In genomic region chr19:53659292-53659691, GRCh38 we compare ENCODE assay signal across 9 cellular contexts. TPM values are rescaled to one million over a fixed set of nuclear protein-coding genes. Genes with fewer than 3 reads are reported as not detected.
DNase-seq lines count a peak whose midpoint lies in the region; ATAC-seq and TF ChIP-seq lines count a peak whose summit lies in the region.
"Had no signal": no experiment of that assay in that cellular context is flagged by ENCODE, and none has a peak within 500 bp of the region (broad histone marks: within the 10 kb centered on the region; RNA-seq: fewer than 3 reads in every experiment).

No MANE protein-coding gene starts in this region.

- DNase-seq in NCI-H1092 treated with DMSO at 0.1 percent for 48 hours (lab: John Stamatoyannopoulos, UW) (peak; percentile 2), NCI-H1092 (lab: John Stamatoyannopoulos, UW) (no peak), PC-9 (peak; percentile 9 to 68), hepatocyte (ENCODE audit: low spot score) (peak; percentile 88), smooth muscle cell (lab: John Stamatoyannopoulos, UW; ENCODE audit: unreplicated experiment) (no peak), GM20000 (ENCODE audit: low spot score) (no peak)

- ATAC-seq in HG03565 (IDR thresholded peaks at IDR 0.05; ENCODE audit: unreplicated experiment) = no peak
- no peak for ATAC-seq in GM21737 (IDR thresholded peaks at IDR 0.05; ENCODE audit: unreplicated experiment)

- H4K20me1 ChIP-seq in PC-9 (ENCODE audit: insufficient read depth) (no peaks in the 10 kb centered on the region), hepatocyte (ENCODE audit: insufficient read depth, poor library complexity, severe bottlenecking) (no peaks in the 10 kb centered on the region), smooth muscle cell (ENCODE audit: low read depth) (no peaks in the 10 kb centered on the region)

- intact Hi-C loops in PC-9 (cut with micrococcal nuclease; ENCODE audit: unreplicated experiment) = no loop called here

- no peak overlapping the region for H3K9ac ChIP-seq in smooth muscle cell (ENCODE audit: low read depth)

- POLR2A ChIA-PET in PC-9 (lab: Charles Lee; ENCODE audit: unreplicated experiment) = no interaction called here

- no peaks in the 10 kb centered on the region for H3F3A ChIP-seq in PC-9 (ENCODE audit: insufficient read depth, low read depth)
- H3F3A ChIP-seq in smooth muscle cell (ENCODE audit: low read depth) = no peaks in the 10 kb centered on the region

- peak; percentile 51 for TF ChIP-seq CTCF in PC-9 (conservative IDR thresholded peaks at IDR 0.05)
- peak; percentile 69 for TF ChIP-seq CTCF in hepatocyte (IDR thresholded peaks at IDR 0.05; ENCODE audit: poor library complexity)
- TF ChIP-seq CTCF in smooth muscle cell (IDR thresholded peaks at IDR 0.05; ENCODE audit: borderline replicate concordance, insufficient read depth, poor library complexity, severe bottlenecking) = peak; percentile 58
- no peak for TF ChIP-seq CTCF in GM20000 (IDR thresholded peaks at IDR 0.05; ENCODE audit: extremely low read depth, missing control alignments)

- no peak overlapping the region for H2AFZ ChIP-seq in PC-9
- peak overlapping the region; percentile 47 for H2AFZ ChIP-seq in hepatocyte
- H2AFZ ChIP-seq in smooth muscle cell (ENCODE audit: low read depth) = peak overlapping the region; percentile 40

- H3K9me2 ChIP-seq in PC-9 (ENCODE audit: insufficient read depth) (no peaks in the 10 kb centered on the region), hepatocyte (replicated peaks; ENCODE audit: insufficient read depth) (no peaks in the 10 kb centered on the region)

- H3K36me3 ChIP-seq in PC-9 (ENCODE audit: low read depth) (no peaks in the 10 kb centered on the region), hepatocyte (replicated peaks; ENCODE audit: insufficient read depth, low read depth) (no peaks in the 10 kb centered on the region), smooth muscle cell (ENCODE audit: low read depth) (no peaks in the 10 kb centered on the region)

- H3K27ac ChIP-seq in PC-9 = no peak overlapping the region
- H3K27ac ChIP-seq in hepatocyte = peak overlapping the region; percentile 67
- no peak overlapping the region for H3K27ac ChIP-seq in smooth muscle cell (ENCODE audit: low read depth)

- BruUV-seq in PC-9 (replicated peaks; lab: Mats Ljungman, UMichigan) = no TSS peak

- H3K4me2 ChIP-seq in PC-9 (no peak overlapping the region), hepatocyte (peak overlapping the region; percentile 58), smooth muscle cell (peak overlapping the region; percentile 62)

- H3K79me2 ChIP-seq in PC-9 (ENCODE audit: low read depth) (no peaks in the 10 kb centered on the region), hepatocyte (no peaks in the 10 kb centered on the region), smooth muscle cell (ENCODE audit: low read depth) (no peaks in the 10 kb centered on the region)

- H3K9me3 ChIP-seq in PC-9 (ENCODE audit: insufficient read depth, low read depth) (peaks cover 7% of the 10 kb centered on the region; the same call in 1 of the 2 replicates), hepatocyte (ENCODE audit: low read depth) (no peaks in the 10 kb centered on the region), smooth muscle cell (replicated peaks; ENCODE audit: low read depth) (peaks cover 5% of the 10 kb centered on the region)

- H3K4me1 ChIP-seq in PC-9 (replicated peaks; ENCODE audit: insufficient read depth) = peaks cover 5% of the 10 kb centered on the region; the same call in 1 of the 2 replicates
- no peaks in the 10 kb centered on the region for H3K4me1 ChIP-seq in hepatocyte (ENCODE audit: insufficient read depth)
- H3K4me1 ChIP-seq in smooth muscle cell (ENCODE audit: low read depth) = peaks cover 11% of the 10 kb centered on the region

- no peak overlapping the region for H3K4me3 ChIP-seq in PC-9
- H3K4me3 ChIP-seq in hepatocyte = no peak overlapping the region
- H3K4me3 ChIP-seq in smooth muscle cell = no peak overlapping the region

- CTCF ChIA-PET in PC-9 (lab: Charles Lee) = interaction anchor here (0.5 to 0.7 kb wide), 3 partner anchors 105 to 478 kb away, joined by 3 to 22 read pairs (median 12); no protein-coding TSS in a partner anchor

- 19% methylated on average over 6 of the region's 6 CpGs for whole genome bisulfite sequencing in hepatocyte (ENCODE audit: low lambda C conversion rate, missing lambda C conversion rate)
- 18% methylated on average over 6 of the region's 6 CpGs for WGBS in smooth muscle cell (ENCODE audit: low lambda C conversion rate)

- H3K27me3 ChIP-seq in PC-9 (ENCODE audit: insufficient read depth, low read depth) = no peaks in the 10 kb centered on the region
- H3K27me3 ChIP-seq in hepatocyte = no peaks in the 10 kb centered on the region
- no peaks in the 10 kb centered on the region for H3K27me3 ChIP-seq in smooth muscle cell (ENCODE audit: low read depth)

RNA-seq across cellular contexts. Expression of gene DPRX, which starts 27.5 kb away (rescaled TPM):
- total RNA-seq in PC-9 (2021) (not detected in 2 replicates), hepatocyte (not detected in 2 replicates), smooth muscle cell (not detected in 2 replicates)
- polyA plus RNA-seq in hepatocyte (not detected in 2 replicates), smooth muscle cell (not detected in 2 replicates)
- polyA plus RNA-seq: AG04450 had no signal

Comparison
In these comparisons a context has a peak if more than half of its experiments do, and no peak if none do; other contexts are left out.
1. DNase-seq: peak in NCI-H1092 treated with DMSO at 0.1 percent for 48 hours (single experiment), PC-9 (2 of 2) and hepatocyte (single experiment); none in NCI-H1092 (single experiment), smooth muscle cell (single experiment) and GM20000 (single experiment).